17 cellular contexts compared by ENCODE assay signal in the genomic region with DNA sequence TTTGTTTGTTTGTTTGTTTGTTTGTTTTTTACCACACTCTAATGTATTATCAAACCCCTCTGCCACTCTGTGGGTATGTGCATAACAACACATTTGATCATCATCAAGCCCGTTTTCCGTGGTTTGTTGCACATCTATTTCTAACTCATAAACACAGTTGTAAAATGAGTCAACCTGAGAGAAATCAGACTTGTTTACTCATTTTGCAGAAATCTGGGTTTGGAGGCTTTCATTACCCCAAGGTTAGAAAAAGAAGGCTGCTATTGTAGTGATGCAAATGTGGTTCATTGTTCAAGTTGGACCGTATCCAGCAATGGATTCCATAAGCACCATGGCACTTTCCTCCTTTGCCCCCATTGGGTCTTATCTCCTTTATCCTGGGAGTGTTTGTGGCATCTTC.
DNase-seq lines count a peak whose midpoint lies in the region; ATAC-seq, FAIRE-seq and TF ChIP-seq lines count a peak whose summit lies in the region.
"Had no signal": no experiment of that assay in that cellular context is flagged by ENCODE, and none has a peak within 500 bp of the region (broad histone marks: within the 10 kb centered on the region; RNA-seq: fewer than 3 reads in every experiment).

No MANE protein-coding gene starts in this region.

- peak; percentile 66 for DNase-seq in GM12865 (ENCODE audit: low read depth)
- no peak for DNase-seq in HCEC 1CT
- no peak for DNase-seq in NCI-H2196 (lab: John Stamatoyannopoulos, UW; ENCODE audit: unreplicated experiment)
- no peak for DNase-seq in frontal cortex (ENCODE audit: low spot score in 2 of 2)
- DNase-seq: activated CD4-positive, CD25-positive, alpha-beta regulatory T cell; Calu3; head of caudate nucleus; HFFc6; naive thymus-derived CD8-positive, alpha-beta T cell; PC-9; right lobe of liver; stimulated activated CD4-positive, alpha-beta T cell treated with anti-CD3 and anti-CD28 coated beads, Interleukin-2, amount 100 ng/mL, for 48 hours had no signal

- no peak overlapping the region for H3K4me3 ChIP-seq in GM12865 (ENCODE audit: low read depth, low read length)
- H3K4me3 ChIP-seq: PC-9, right lobe of liver had no signal

- ATAC-seq in GM19463 (IDR thresholded peaks at IDR 0.05; ENCODE audit: unreplicated experiment) = peak; percentile 58
- peak; percentile 56 for ATAC-seq in HG02981 (IDR thresholded peaks at IDR 0.05; ENCODE audit: unreplicated experiment)
- ATAC-seq in HG03565 (IDR thresholded peaks at IDR 0.05; ENCODE audit: unreplicated experiment) = peak; percentile 78
- no peak for ATAC-seq in GM21423 (IDR thresholded peaks at IDR 0.05; ENCODE audit: unreplicated experiment)
- ATAC-seq: naive thymus-derived CD8-positive, alpha-beta T cell; right lobe of liver had no signal

- no peak for FAIRE-seq in frontal cortex (lab: Jason Lieb, UNC)
- FAIRE-seq: urothelium cell line had no signal

- TF ChIP-seq CTCF in GM12865 (IDR thresholded peaks at IDR 0.05; ENCODE audit: insufficient read depth, low read depth, low read length, missing control alignments) = no peak
